In genomic region chr1:120913651-120914389, GRCh38 we compare ENCODE assay signal across 8 cellular contexts. TPM values are rescaled to one million over a fixed set of nuclear protein-coding genes. Genes with fewer than 3 reads are reported as not detected.
DNase-seq lines count a peak whose midpoint lies in the region; ATAC-seq and TF ChIP-seq lines count a peak whose summit lies in the region.
"Not testable (repeated sequence)": the region's sequence is repeated elsewhere in the genome, so short reads cannot be mapped to it uniquely, and the experiment has no call there.

No MANE protein-coding gene starts in this region.

- peak; percentile 2 for DNase-seq in GM23248
- peak; percentile 85 for DNase-seq in activated CD4-positive, alpha-beta T cell treated with anti-CD3 and anti-CD28 coated beads for 36 hours
- peak; percentile 86 for DNase-seq in activated naive CD4-positive, alpha-beta T cell treated with anti-CD3 and anti-CD28 coated beads, Interleukin-2, amount 50 U/mL, for 16 hours
- peak; percentile 19 for DNase-seq in fibroblast of villous mesenchyme (ENCODE audit: low read depth)
- peak; percentile 94 for DNase-seq in naive B cell
- DNase-seq in stimulated activated CD4-positive, alpha-beta T cell treated with anti-CD3 and anti-CD28 coated beads, Interleukin-1b, Interleukin-23, amount 100 ng/mL, for 24 hours (ENCODE audit: low read depth in 4 of 4, low spot score in 1 of 4), result peak in 3 of 4 experiments; percentile 50 to 62 (median 57)
- peak; percentile 79 to 88 for DNase-seq in aorta

- H3K4me1 Mint-ChIP-seq in activated CD4-positive, alpha-beta T cell treated with anti-CD3 and anti-CD28 coated beads for 36 hours; naive B cell: not testable (repeated sequence)

- intact Hi-C loops in activated CD4-positive, alpha-beta T cell treated with anti-CD3 and anti-CD28 coated beads for 36 hours (cut with DNase I, micrococcal nuclease); aorta (cut with DNase I): not testable (repeated sequence)

- not testable (repeated sequence) for H3K9me3 Mint-ChIP-seq in activated CD4-positive, alpha-beta T cell treated with anti-CD3 and anti-CD28 coated beads for 36 hours (ENCODE audit: low read depth); naive B cell

- not testable (repeated sequence) for H3K9me2 ChIP-seq in GM23248 (ENCODE audit: insufficient read depth)

- not testable (repeated sequence) for H3K4me1 ChIP-seq in GM23248 (ENCODE audit: insufficient read depth); OCI-LY3 (ENCODE audit: low read length); aorta (ENCODE audit: control insufficient read depth in 1 of 2, insufficient read depth in 2 of 2, low read length in 2 of 2)

- not testable (repeated sequence) for H3K9me3 ChIP-seq in GM23248 (ENCODE audit: low read depth); OCI-LY3 (ENCODE audit: insufficient read depth, low read length); aorta (ENCODE audit: control insufficient read depth, low read length)

- POLR2A ChIA-PET in activated CD4-positive, alpha-beta T cell treated with anti-CD3 and anti-CD28 coated beads for 36 hours (lab: Charles Lee), result not testable (repeated sequence)

- peak overlapping the region; percentile 65 for H3K4me3 Mint-ChIP-seq in activated CD4-positive, alpha-beta T cell treated with anti-CD3 and anti-CD28 coated beads for 36 hours
- H3K4me3 Mint-ChIP-seq in naive B cell, result peak overlapping the region in 7 of 8 donors; percentile 84 to 96 (median 93)

- peak overlapping the region; percentile 80 for H3K27ac Mint-ChIP-seq in activated CD4-positive, alpha-beta T cell treated with anti-CD3 and anti-CD28 coated beads for 36 hours
- H3K27ac Mint-ChIP-seq in naive B cell, result peak overlapping the region in 5 of 6 donors; percentile 98 to 100 (median 99)

- H3K4me3 ChIP-seq in GM23248, result peak overlapping the region; percentile 61
- H3K4me3 ChIP-seq in OCI-LY3 (ENCODE audit: low read length), result peak overlapping the region; percentile 67
- H3K4me3 ChIP-seq in fibroblast of villous mesenchyme (ENCODE audit: low read depth, low read length), result peak overlapping the region; percentile 57
- peak overlapping the region; percentile 12 to 54 for H3K4me3 ChIP-seq in aorta (ENCODE audit: low read length in 2 of 2)

- H4K20me1 ChIP-seq in GM23248 (ENCODE audit: insufficient read depth); OCI-LY3 (ENCODE audit: insufficient read depth, low read length): not testable (repeated sequence)

- H3K27me3 ChIP-seq in GM23248 (replicated peaks; ENCODE audit: insufficient read depth); OCI-LY3 (ENCODE audit: low read depth, low read length); aorta (ENCODE audit: control insufficient read depth in 1 of 2, insufficient read depth in 2 of 2, low read length in 1 of 2): not testable (repeated sequence)

- not testable (repeated sequence) for H3K27me3 Mint-ChIP-seq in activated CD4-positive, alpha-beta T cell treated with anti-CD3 and anti-CD28 coated beads for 36 hours; naive B cell

- H3K36me3 ChIP-seq in GM23248 (ENCODE audit: low read depth); OCI-LY3 (replicated peaks; ENCODE audit: low read depth, low read length); aorta (ENCODE audit: control insufficient read depth in 1 of 2, insufficient read depth in 2 of 2, low read length in 1 of 2): not testable (repeated sequence)

- H3K4me2 ChIP-seq in GM23248 (ENCODE audit: unreplicated experiment), result not testable (repeated sequence)
- H3K4me2 ChIP-seq in OCI-LY3 (ENCODE audit: low read length), result 0 out of 2 replicates have a peak overlapping the region, but pooled peaks have one; percentile 7

- not testable (repeated sequence) for TF ChIP-seq CTCF in OCI-LY3 (IDR thresholded peaks at IDR 0.05; ENCODE audit: low read depth, low read length); fibroblast of villous mesenchyme (IDR thresholded peaks at IDR 0.05; ENCODE audit: insufficient read depth, low read depth, low read length)

- not testable (repeated sequence) for H3F3A ChIP-seq in GM23248 (ENCODE audit: insufficient read depth)

- not testable (repeated sequence) for H3K79me2 ChIP-seq in GM23248 (ENCODE audit: insufficient read depth); OCI-LY3 (ENCODE audit: low read length)

- WGBS in GM23248 (ENCODE audit: low coverage in 1 of 2, low lambda C conversion rate in 2 of 2, missing lambda C conversion rate in 2 of 2), 2 experiments, result 3 to 4% methylated on average over 4 to 7 of the region's 65 CpGs
- 0% methylated on average over 20 to 31 of the region's 65 CpGs for WGBS in aorta, 2 donors

- CTCF ChIA-PET in activated CD4-positive, alpha-beta T cell treated with anti-CD3 and anti-CD28 coated beads for 36 hours (lab: Charles Lee), result not testable (repeated sequence)

- not testable (repeated sequence) for ATAC-seq in activated CD4-positive, alpha-beta T cell treated with anti-CD3 and anti-CD28 coated beads for 36 hours; naive B cell (ENCODE audit: low read depth in 2 of 2); aorta (ENCODE audit: low FRiP score)

- H3K27ac ChIP-seq in GM23248; aorta (ENCODE audit: low read depth in 1 of 2, low read length in 2 of 2): not testable (repeated sequence)
- peak overlapping the region; percentile 60 for H3K27ac ChIP-seq in OCI-LY3 (ENCODE audit: low read length)

- H3K36me3 Mint-ChIP-seq in activated CD4-positive, alpha-beta T cell treated with anti-CD3 and anti-CD28 coated beads for 36 hours (ENCODE audit: low read depth); naive B cell: not testable (repeated sequence)

- not testable (repeated sequence) for H2AFZ ChIP-seq in GM23248; OCI-LY3 (ENCODE audit: low read depth, low read length)

- in situ Hi-C loops in GM23248 (cut with MboI), result not testable (repeated sequence)

- not testable (repeated sequence) for H3K9ac ChIP-seq in GM23248
- peak overlapping the region; percentile 67 for H3K9ac ChIP-seq in OCI-LY3 (ENCODE audit: low read length)

RNA-seq across cellular contexts. Expression of gene PPIAL4A, which starts 24.2 kb away (rescaled TPM):
- total RNA-seq in GM23248 (2014; rRNA removed; shearing (Covaris generic)), result not detected in 2 replicates
- polyA plus RNA-seq in GM23248 (2016; fragmentation: Nextera tagmentation; extraction: Ambion mirVana), result not detected in 2 replicates
- total RNA-seq in activated CD4-positive, alpha-beta T cell treated with anti-CD3 and anti-CD28 coated beads for 36 hours, result not detected
- not detected in 2 replicates for total RNA-seq in fibroblast of villous mesenchyme
- polyA plus RNA-seq in naive B cell (ENCODE audit: low read depth in 6 of 6), result not detected
- not detected for total RNA-seq in aorta
- polyA plus RNA-seq in aorta, result not detected

Comparison
In these comparisons a context has a peak if more than half of its experiments do, and no peak if none do; other contexts are left out.
1. DNase-seq: peak in every context shown above with its lines; median percentile 94 in naive B cell; 86 in activated naive CD4-positive, alpha-beta T cell treated with anti-CD3 and anti-CD28 coated beads, Interleukin-2, amount 50 U/mL, for 16 hours; 85 in activated CD4-positive, alpha-beta T cell treated with anti-CD3 and anti-CD28 coated beads for 36 hours; 84 in aorta; 57 in stimulated activated CD4-positive, alpha-beta T cell treated with anti-CD3 and anti-CD28 coated beads, Interleukin-1b, Interleukin-23, amount 100 ng/mL, for 24 hours; 19 in fibroblast of villous mesenchyme; 2 in GM23248.